8 cellular contexts compared by ENCODE assay signal in genomic region chr7:116582806-116583444, GRCh38. TPM values are rescaled to one million over a fixed set of nuclear protein-coding genes. Genes with fewer than 3 reads are reported as not detected.
DNase-seq lines count a peak whose midpoint lies in the region; ATAC-seq, FAIRE-seq and TF ChIP-seq lines count a peak whose summit lies in the region.

No MANE protein-coding gene starts in this region.

- peak overlapping the region; percentile 44 for H3K4me2 ChIP-seq in A549
- peak overlapping the region; percentile 21 for H3K4me2 ChIP-seq in OCI-LY7 (ENCODE audit: low read length)
- no peak overlapping the region for H3K4me2 ChIP-seq in PC-3 (ENCODE audit: low read length)

- CTCF ChIA-PET in A549 (lab: Yijun Ruan, JAX) (interaction anchor here (0.8 to 5.1 kb wide), 13 partner anchors 8 to 409 kb away, joined by 3 to 37 read pairs (median 4); partner anchors contain the start of gene CAV1), OCI-LY7 (lab: Charles Lee; ENCODE audit: unreplicated experiment) (no interaction called here), PC-3 (lab: Charles Lee) (interaction anchor here (0.6 to 0.8 kb wide), 2 partner anchors 72 to 323 kb away, joined by 3 read pairs; no protein-coding TSS in a partner anchor)

- H3F3A ChIP-seq in PC-3 (ENCODE audit: low read length, unreplicated experiment) = peaks cover under 1% of the 10 kb centered on the region

- BruUV-seq in OCI-LY7 (replicated peaks; lab: Mats Ljungman, UMichigan) = no TSS peak
- no TSS peak for BruUV-seq in PC-3 (replicated peaks; lab: Mats Ljungman, UMichigan)

- H3K79me2 ChIP-seq in OCI-LY7 (ENCODE audit: insufficient read depth, low read depth, low read length) (no peaks in the 10 kb centered on the region), PC-3 (ENCODE audit: low read length) (no peaks in the 10 kb centered on the region)

- H3K9me2 ChIP-seq in OCI-LY7 (ENCODE audit: insufficient read depth, low read length) (no peaks in the 10 kb centered on the region), PC-3 (replicated peaks; ENCODE audit: low read length) (no peaks in the 10 kb centered on the region)

- TF ChIP-seq EP300 in A549 (IDR thresholded peaks at IDR 0.05) = no peak

- no peak overlapping the region for H3K9ac ChIP-seq in PC-3 (ENCODE audit: low read length)

- intact Hi-C loops in OCI-LY7 (cut with micrococcal nuclease; ENCODE audit: unreplicated experiment) = loop anchor here (5.0 kb wide), 1 partner anchor 61 kb away; no protein-coding TSS in a partner anchor
- intact Hi-C loops in left ventricle myocardium inferior (cut with micrococcal nuclease) = loop anchor here (10.0 kb wide), 1 partner anchor 148 kb away; no protein-coding TSS in a partner anchor
- intact Hi-C loops in PC-3 (cut with micrococcal nuclease) = no loop called here

- ATAC-seq in A549 (peak; percentile 72 to 78), GM19463 (IDR thresholded peaks at IDR 0.05; ENCODE audit: unreplicated experiment) (peak; percentile 34), PC-3 (no peak)

- no peaks in the 10 kb centered on the region for H4K20me1 ChIP-seq in OCI-LY7 (ENCODE audit: insufficient read depth, low read length)
- no peaks in the 10 kb centered on the region for H4K20me1 ChIP-seq in PC-3 (ENCODE audit: low read length)

- H3K4me1 ChIP-seq in A549 (peaks cover 24% of the 10 kb centered on the region), OCI-LY7 (ENCODE audit: insufficient read depth, low read length, poor library complexity, severe bottlenecking) (peaks cover 10% of the 10 kb centered on the region), left ventricle myocardium inferior (peaks cover 38% of the 10 kb centered on the region), PC-3 (ENCODE audit: insufficient read depth, low read length) (peaks cover 14% of the 10 kb centered on the region)

- WGBS in A549 (ENCODE audit: missing lambda C conversion rate) = 52% methylated on average over 5 of the region's 5 CpGs

- H3K27me3 ChIP-seq in left ventricle myocardium inferior (ENCODE audit: low read depth) = no peaks in the 10 kb centered on the region
- no peaks in the 10 kb centered on the region for H3K27me3 ChIP-seq in PC-3 (ENCODE audit: low read length)

- no peak for TF ChIP-seq CTCF in A549 (IDR thresholded peaks at IDR 0.05)
- TF ChIP-seq CTCF in OCI-LY7 (conservative IDR thresholded peaks at IDR 0.05; ENCODE audit: low read length) = no peak
- peak; percentile 5 for TF ChIP-seq CTCF in left ventricle myocardium inferior (IDR thresholded peaks at IDR 0.05; ENCODE audit: borderline replicate concordance)
- TF ChIP-seq CTCF in PC-3 (conservative IDR thresholded peaks at IDR 0.05; ENCODE audit: low read depth, low read length) = no peak

- 0 out of 3 replicates have a peak, but pooled peaks cover 3% of the 10 kb centered on the region for H3K9me3 ChIP-seq in A549
- no peaks in the 10 kb centered on the region for H3K9me3 ChIP-seq in OCI-LY7 (ENCODE audit: low read length)
- peaks cover 4% of the 10 kb centered on the region for H3K9me3 ChIP-seq in left ventricle myocardium inferior (replicated peaks)
- no peaks in the 10 kb centered on the region for H3K9me3 ChIP-seq in PC-3 (ENCODE audit: low read length)

- no peak for FAIRE-seq in A549 (lab: Jason Lieb, UNC)

- H3K27ac ChIP-seq in A549 (peak overlapping the region; percentile 68 to 79), OCI-LY7 (ENCODE audit: low read depth, low read length, poor library complexity, severe bottlenecking) (no peak overlapping the region), left ventricle myocardium inferior (replicated peaks) (peak overlapping the region; percentile 58), PC-3 (ENCODE audit: low read length) (no peak overlapping the region)

- H3K4me3 ChIP-seq in A549 (no peak overlapping the region), OCI-LY7 (ENCODE audit: low read depth, low read length, poor library complexity, severe bottlenecking) (no peak overlapping the region), left ventricle myocardium inferior (peak overlapping the region; percentile 7), PC-3 (ENCODE audit: low read length) (no peak overlapping the region)

- POLR2A ChIA-PET in A549 (lab: Yijun Ruan, JAX) (interaction anchor here (0.6 to 1.1 kb wide), 2 partner anchors 11 to 42 kb away, joined by 3 to 4 read pairs; no protein-coding TSS in a partner anchor), OCI-LY7 (lab: Charles Lee) (interaction anchor here (0.5 to 0.9 kb wide), 3 partner anchors 14 to 34 kb away, joined by 3 to 4 read pairs (median 3); no protein-coding TSS in a partner anchor), PC-3 (lab: Charles Lee; ENCODE audit: unreplicated experiment) (no interaction called here)

- H3K36me3 ChIP-seq in OCI-LY7 (ENCODE audit: insufficient read depth, low read length) = no peaks in the 10 kb centered on the region
- no peaks in the 10 kb centered on the region for H3K36me3 ChIP-seq in left ventricle myocardium inferior
- no peaks in the 10 kb centered on the region for H3K36me3 ChIP-seq in PC-3 (ENCODE audit: low read depth, low read length)

- no peak for TF ChIP-seq RAD21 in A549 (conservative IDR thresholded peaks at IDR 0.05 in 1 of 2, IDR thresholded peaks at IDR 0.05 in 1 of 2)

- peak in 1 of 2 experiments; percentile 30 for DNase-seq in A549 (ENCODE audit: low read depth in 1 of 2, low spot score in 1 of 2)
- no peak for DNase-seq in OCI-LY7 (ENCODE audit: low spot score)
- no peak for DNase-seq in left ventricle myocardium inferior
- DNase-seq in SHP77 treated with DMSO at 0.1 percent for 48 hours (lab: John Stamatoyannopoulos, UW) = no peak
- DNase-seq in SKM-1 (lab: John Stamatoyannopoulos, UW; ENCODE audit: unreplicated experiment) = no peak
- no peak for DNase-seq in stimulated activated CD4-positive, alpha-beta T cell treated with anti-CD3 and anti-CD28 coated beads, Interleukin-15, amount 100 ng/mL, for 24 hours
- DNase-seq in PC-3 = no peak

- no peak for TF ChIP-seq POLR2A in A549 (IDR thresholded peaks at IDR 0.05; ENCODE audit: low read length)

- H2AFZ ChIP-seq in OCI-LY7 (ENCODE audit: low read length) (no peak overlapping the region), PC-3 (ENCODE audit: low read length) (no peak overlapping the region)

TF ChIP-seq in A549, 52 proteins besides CTCF, POLR2A, EP300 and RAD21:
- no peak for TF ChIP-seq BHLHE40 (IDR thresholded peaks at IDR 0.05; ENCODE audit: low read depth, low read length)
- no peak for TF ChIP-seq POLR2AphosphoS2 (conservative IDR thresholded peaks at IDR 0.05; ENCODE audit: low read length)

RNA-seq across cellular contexts. Expression of gene CAV1, which starts 58.1 kb away (rescaled TPM):
- 365 and 529 TPM in 2 replicates for polyA plus RNA-seq in A549 (2011; rRNA removed)
- 589 and 611 TPM in 2 replicates for polyA plus RNA-seq in A549 (2012; cell fraction: cytosol; rRNA removed)
- polyA plus RNA-seq in A549 (2012; cell fraction: nucleus; rRNA removed) = 290 and 502 TPM in 2 replicates
- polyA plus RNA-seq in A549 (2017; fragmentation: RNase III; extraction: RNeasy Plus Mini Kit Qiagen cat#74134 plus additional on column Dnase treatment) = 493 to 547 TPM (median 530 TPM) in 3 replicates
- polyA minus RNA-seq in A549 (2011; rRNA and poly(A)+ RNA removed) = 537 and 542 TPM in 2 replicates
- not detected in 2 replicates for total RNA-seq in OCI-LY7 (2014; rRNA removed; shearing (Covaris generic))
- 0.30 TPM in 1 of 2 replicates, not detected in the other for total RNA-seq in OCI-LY7 (2022)
- total RNA-seq in left ventricle myocardium inferior = 266 TPM
- total RNA-seq in PC-3 (2014; rRNA removed) = 284 and 296 TPM in 2 replicates

Comparison
In these comparisons a context has a peak if more than half of its experiments do, and no peak if none do; other contexts are left out.
1. H3K27ac ChIP-seq: peak in A549 (2 of 2) and left ventricle myocardium inferior (single experiment); none in OCI-LY7 (single experiment) and PC-3 (single experiment).
2. RNA of gene CAV1, which starts 58.1 kb away (total RNA-seq): 284 to 296 TPM in PC-3 and 266 TPM in left ventricle myocardium inferior (single experiment); 0.30 TPM in OCI-LY7; every median in the first group is over 100 times any median in the second.